Comparison of ENCODE assay signal across 8 cellular contexts in genomic region chr5:179820127-179820482, GRCh38. TPM values are rescaled to one million over a fixed set of nuclear protein-coding genes. Genes with fewer than 3 reads are reported as not detected.
DNase-seq lines count a peak whose midpoint lies in the region; ATAC-seq, FAIRE-seq and TF ChIP-seq lines count a peak whose summit lies in the region.

No MANE protein-coding gene starts in this region.

- H3K4me1 ChIP-seq in H9 (ENCODE audit: insufficient read depth, low read length): peaks cover 3% of the 10 kb centered on the region; the same call in 1 of the 2 replicates
- H3K4me1 ChIP-seq in gastroesophageal sphincter: peaks cover 5 to 78% (median 52%) of the 10 kb centered on the region in 3 donors

- TF ChIP-seq POLR2A in gastroesophageal sphincter (IDR thresholded peaks at IDR 0.05): no peak

- H2BK12ac ChIP-seq in H9 (ENCODE audit: insufficient read length, low read depth, low read length): no peak overlapping the region

- H3K4ac ChIP-seq in H9 (ENCODE audit: low read depth, low read length): no peak overlapping the region

- peak overlapping the region; percentile 80 to 88; a peak in 4 of 5 replicates for H3K4me3 Mint-ChIP-seq in H9

- peaks cover 13% of the 10 kb centered on the region for H3K27me3 Mint-ChIP-seq in H9 (ENCODE audit: low read depth)

- ATAC-seq in gastroesophageal sphincter (no peak), GM18909 (IDR thresholded peaks at IDR 0.05; ENCODE audit: poor library complexity, unreplicated experiment) (no peak), GM21528 (IDR thresholded peaks at IDR 0.05; ENCODE audit: low FRiP score, unreplicated experiment) (no peak), HG02840 (IDR thresholded peaks at IDR 0.05; ENCODE audit: low FRiP score, unreplicated experiment) (no peak)

- no peaks in the 10 kb centered on the region; a peak in 2 of 5 replicates for H3K9me3 Mint-ChIP-seq in H9

- peaks cover 16 to 28% (median 27%) of the 10 kb centered on the region in 3 experiments for H3K36me3 Mint-ChIP-seq in H9 (ENCODE audit: insufficient read depth in 1 of 3, low read depth in 3 of 3)

- H3K4me3 ChIP-seq in WI38 (ENCODE audit: low read depth, low read length): peak overlapping the region; percentile 98
- peak overlapping the region; percentile 74 to 81 for H3K4me3 ChIP-seq in gastroesophageal sphincter
- peak overlapping the region; percentile 64 to 100 (median 99) for H3K4me3 ChIP-seq in skin epidermis

- no peak overlapping the region for H4K91ac ChIP-seq in H9 (ENCODE audit: insufficient read length, low read depth, low read length)

- no peak overlapping the region for H2BK5ac ChIP-seq in H9 (ENCODE audit: insufficient read length, low read length)

- H3K36me3 ChIP-seq in gastroesophageal sphincter: peaks cover 0 to 29% of the 10 kb centered on the region in 2 donors

- no peak overlapping the region for H2BK120ac ChIP-seq in H9 (ENCODE audit: low read depth, low read length, poor library complexity, severe bottlenecking)

- no peak for DNase-seq in H9
- no peak for DNase-seq in HTR-8/SVneo (ENCODE audit: insufficient read length, low spot score)

- no peak overlapping the region for H4K8ac ChIP-seq in H9 (replicated peaks; ENCODE audit: insufficient read length, low read depth, low read length)

- peaks cover 16% of the 10 kb centered on the region for H3K23me2 ChIP-seq in H9 (ENCODE audit: insufficient read length, low read depth, low read length, poor library complexity, severe bottlenecking)

- H3K18ac ChIP-seq in H9 (ENCODE audit: insufficient read length, low read depth, low read length): peak overlapping the region; percentile 36

- H3K27me3 ChIP-seq in H9 (ENCODE audit: insufficient read depth, low read length) (no peaks in the 10 kb centered on the region), gastroesophageal sphincter (no peaks in the 10 kb centered on the region)

- H2BK20ac ChIP-seq in H9 (ENCODE audit: low read depth, low read length, poor library complexity, severe bottlenecking): no peak overlapping the region

- no peak overlapping the region for H3K9ac ChIP-seq in H9 (ENCODE audit: extremely low read depth, insufficient read length, low read length)

- no peak overlapping the region for H3K4me2 ChIP-seq in H9 (ENCODE audit: insufficient read depth, insufficient read length, low read length)

- H3K14ac ChIP-seq in H9 (ENCODE audit: insufficient read depth, low read length): 0 out of 2 replicates have a peak overlapping the region, but pooled peaks have one; percentile 44

- no peak for TF ChIP-seq EP300 in gastroesophageal sphincter (IDR thresholded peaks at IDR 0.05)

- H3K27ac Mint-ChIP-seq in H9: peak overlapping the region in 2 of 3 experiments; percentile 18 to 89; a peak in 3 of 7 replicates

- peak overlapping the region; percentile 1 for H2AK5ac ChIP-seq in H9 (ENCODE audit: insufficient read length, low read length)

- peaks cover 9% of the 10 kb centered on the region; the same call in 1 of the 2 replicates for H3K79me2 ChIP-seq in H9 (ENCODE audit: insufficient read depth, low read length)

- WGBS in H9 (ENCODE audit: extremely low coverage, insufficient read length, low lambda C conversion rate): no CpG with 5 or more reads among the region's 12 CpGs
- WGBS in gastroesophageal sphincter (ENCODE audit: low coverage in 1 of 2), 2 donors: no CpG with 5 or more reads among the region's 12 CpGs

- peaks cover 30 to 35% of the 10 kb centered on the region in 2 experiments for H3K4me1 Mint-ChIP-seq in H9

- H3T11ph ChIP-seq in H9 (ENCODE audit: low read length): no peak overlapping the region

- H2BK15ac ChIP-seq in H9 (ENCODE audit: low read depth, low read length): no peak overlapping the region

- no peaks in the 10 kb centered on the region for H3K9me3 ChIP-seq in H9 (ENCODE audit: control insufficient read depth, low read depth, low read length)
- H3K9me3 ChIP-seq in gastroesophageal sphincter: no peaks in the 10 kb centered on the region

- no peak for TF ChIP-seq CTCF in H9 (conservative IDR thresholded peaks at IDR 0.05)
- TF ChIP-seq CTCF in WI38 (IDR thresholded peaks at IDR 0.05; ENCODE audit: low read depth, low read length): no peak
- no peak for TF ChIP-seq CTCF in gastroesophageal sphincter (IDR thresholded peaks at IDR 0.05)

- FAIRE-seq in HTR-8/SVneo (lab: Jason Lieb, UNC): no peak

- H3K56ac ChIP-seq in H9 (ENCODE audit: insufficient read length, low read depth, low read length): no peak overlapping the region

- H2AFZ ChIP-seq in H9 (ENCODE audit: low read length): no peak overlapping the region

- H3K27ac ChIP-seq in H9 (ENCODE audit: insufficient read length, low read depth, low read length) (no peak overlapping the region), gastroesophageal sphincter (peak overlapping the region; percentile 97 to 100 (median 99)), skin epidermis (peak overlapping the region; percentile 68 to 100 (median 97))

- peaks cover 10% of the 10 kb centered on the region for H3K79me1 ChIP-seq in H9 (ENCODE audit: insufficient read depth, low read depth, low read length, poor library complexity, severe bottlenecking)

- H4K20me1 ChIP-seq in H9 (ENCODE audit: control insufficient read depth, insufficient read depth, insufficient read length): no peaks in the 10 kb centered on the region

- no peak overlapping the region for H3K23ac ChIP-seq in H9 (ENCODE audit: insufficient read length, low read depth, low read length)

- no peak overlapping the region for H4K5ac ChIP-seq in H9 (ENCODE audit: insufficient read length, low read depth, low read length)

RNA-seq across cellular contexts. Expression of gene SQSTM1, which starts 0.6 kb away (rescaled TPM):
- total RNA-seq in H9 (2021): 144 and 147 TPM in 2 replicates
- 100 to 1,000 TPM; 305 to 485 (median 408) TPM for total RNA-seq in gastroesophageal sphincter

RNA-seq across cellular contexts. Expression of gene MGAT4B, which starts 13.4 kb away (rescaled TPM):
- total RNA-seq in H9 (2021): 140 and 147 TPM in 2 replicates
- 10 to 100 TPM; 42.5 to 58.5 (median 47.2) TPM for total RNA-seq in gastroesophageal sphincter

RNA-seq across cellular contexts. Expression of gene LTC4S, which starts 26.3 kb away (rescaled TPM):
- total RNA-seq in H9 (2021) (3.7 and 4.5 TPM in 2 replicates), gastroesophageal sphincter (1 to 10 TPM in 3 of 4 donors, not detected in 1; 7.5 to 8.8 (median 8.2) TPM)

RNA-seq across cellular contexts. Expression of gene MRNIP, which starts 38.5 kb away (rescaled TPM):
- 30.4 and 31.1 TPM in 2 replicates for total RNA-seq in H9 (2021)
- total RNA-seq in gastroesophageal sphincter: 10 to 100 TPM; 17.9 to 50.6 (median 34.3) TPM
